ENCODE assay signal across 8 cellular contexts in the genomic region with DNA sequence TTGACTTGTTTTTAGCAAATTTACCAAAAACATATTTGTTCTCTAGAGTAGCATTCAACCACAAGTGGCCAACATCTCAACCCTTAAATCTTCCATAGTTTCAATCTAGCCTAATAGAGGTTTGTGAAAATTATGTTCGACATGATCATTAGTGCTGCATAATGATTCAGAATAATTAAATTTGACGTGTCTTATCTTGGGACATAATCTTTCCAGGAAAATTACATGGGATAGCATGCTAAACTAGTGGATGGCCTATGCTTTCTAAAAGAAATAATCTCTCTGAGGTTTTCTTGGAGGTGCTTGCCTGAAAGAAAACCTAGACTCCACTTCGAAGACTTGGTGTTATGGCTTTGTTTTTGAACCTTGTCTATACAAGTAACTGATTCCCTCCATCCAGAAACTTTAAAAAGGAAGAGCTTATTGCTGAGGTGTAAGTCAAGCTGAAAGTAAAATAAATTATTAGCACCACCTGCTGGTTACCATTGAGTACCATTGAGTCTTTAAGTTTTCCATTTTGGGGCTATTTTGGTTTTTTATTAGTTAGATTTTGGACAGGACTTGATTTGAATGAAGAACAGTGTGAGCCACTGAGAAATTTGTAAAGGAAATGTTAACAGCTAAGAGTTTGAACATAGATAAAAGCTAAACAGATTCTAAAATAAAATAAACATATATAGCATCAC. TPM values are rescaled to one million over a fixed set of nuclear protein-coding genes. Genes with fewer than 3 reads are reported as not detected.
DNase-seq lines count a peak whose midpoint lies in the region; ATAC-seq and TF ChIP-seq lines count a peak whose summit lies in the region.

No MANE protein-coding gene starts in this region.

- H3K9me3 Mint-ChIP-seq in stimulated activated naive CD8-positive, alpha-beta T cell treated with anti-CD3 and anti-CD28 coated beads, Interleukin-15, Interleukin-2, amounts not matched to agents 100 ng/mL and 50 ng/mL, for 24 hours = no peaks in the 10 kb centered on the region
- H3K9me3 Mint-ChIP-seq in chondrocyte (ENCODE audit: low read depth) = no peaks in the 10 kb centered on the region
- no peaks in the 10 kb centered on the region for H3K9me3 Mint-ChIP-seq in osteocyte (ENCODE audit: unreplicated experiment)

- no peak for DNase-seq in stimulated activated naive CD8-positive, alpha-beta T cell treated with anti-CD3 and anti-CD28 coated beads, Interleukin-15, Interleukin-2, amounts not matched to agents 100 U/mL and 50 U/mL, for 24 hours
- DNase-seq in NCI-H82 treated with DMSO at 0.1 percent for 48 hours (lab: John Stamatoyannopoulos, UW; ENCODE audit: unreplicated experiment) = peak; percentile 9
- DNase-seq in chondrocyte (ENCODE audit: low spot score) = no peak
- DNase-seq in osteocyte (ENCODE audit: extremely low spot score, unreplicated experiment) = no peak
- DNase-seq in cerebellar nuclear complex (lab: John Stamatoyannopoulos, UW) = no peak

- ATAC-seq in stimulated activated naive CD8-positive, alpha-beta T cell treated with anti-CD3 and anti-CD28 coated beads, Interleukin-15, Interleukin-2, amounts not matched to agents 100 U/mL and 50 U/mL, for 24 hours = no peak
- ATAC-seq in HG03342 (IDR thresholded peaks at IDR 0.05; ENCODE audit: unreplicated experiment) (no peak), esophagus mucosa (no peak)

- peak overlapping the region; percentile 52 for H3K27ac Mint-ChIP-seq in stimulated activated naive CD8-positive, alpha-beta T cell treated with anti-CD3 and anti-CD28 coated beads, Interleukin-15, Interleukin-2, amounts not matched to agents 100 ng/mL and 50 ng/mL, for 24 hours
- no peak overlapping the region for H3K27ac Mint-ChIP-seq in chondrocyte (ENCODE audit: unreplicated experiment)
- no peak overlapping the region for H3K27ac Mint-ChIP-seq in osteocyte (ENCODE audit: unreplicated experiment)

- peak; percentile 87 for TF ChIP-seq CTCF in chondrocyte (IDR thresholded peaks at IDR 0.05)
- TF ChIP-seq CTCF in osteocyte (IDR thresholded peaks at IDR 0.05) = peak; percentile 69

- H3K27me3 Mint-ChIP-seq in stimulated activated naive CD8-positive, alpha-beta T cell treated with anti-CD3 and anti-CD28 coated beads, Interleukin-15, Interleukin-2, amounts not matched to agents 100 ng/mL and 50 ng/mL, for 24 hours = no peaks in the 10 kb centered on the region
- H3K27me3 Mint-ChIP-seq in chondrocyte (ENCODE audit: low read depth) (no peaks in the 10 kb centered on the region), osteocyte (ENCODE audit: unreplicated experiment) (no peaks in the 10 kb centered on the region)

- no peak overlapping the region for H3K4me3 Mint-ChIP-seq in stimulated activated naive CD8-positive, alpha-beta T cell treated with anti-CD3 and anti-CD28 coated beads, Interleukin-15, Interleukin-2, amounts not matched to agents 100 ng/mL and 50 ng/mL, for 24 hours
- H3K4me3 Mint-ChIP-seq in chondrocyte (ENCODE audit: unreplicated experiment) (no peak overlapping the region), osteocyte (ENCODE audit: unreplicated experiment) (no peak overlapping the region)

- H3K36me3 Mint-ChIP-seq in stimulated activated naive CD8-positive, alpha-beta T cell treated with anti-CD3 and anti-CD28 coated beads, Interleukin-15, Interleukin-2, amounts not matched to agents 100 ng/mL and 50 ng/mL, for 24 hours (ENCODE audit: low read depth) = peaks cover 64% of the 10 kb centered on the region
- peaks cover 18% of the 10 kb centered on the region for H3K36me3 Mint-ChIP-seq in chondrocyte (ENCODE audit: low read depth)
- peaks cover 26% of the 10 kb centered on the region for H3K36me3 Mint-ChIP-seq in osteocyte (ENCODE audit: unreplicated experiment)

- H3K4me1 Mint-ChIP-seq in stimulated activated naive CD8-positive, alpha-beta T cell treated with anti-CD3 and anti-CD28 coated beads, Interleukin-15, Interleukin-2, amounts not matched to agents 100 ng/mL and 50 ng/mL, for 24 hours (ENCODE audit: low read depth) = peaks cover 9% of the 10 kb centered on the region
- peaks cover 33% of the 10 kb centered on the region for H3K4me1 Mint-ChIP-seq in chondrocyte (ENCODE audit: low read depth)
- peaks cover 3% of the 10 kb centered on the region for H3K4me1 Mint-ChIP-seq in osteocyte (ENCODE audit: unreplicated experiment)

RNA-seq across cellular contexts. Expression of gene COX7A2L, which starts 32.7 kb away (rescaled TPM):
- total RNA-seq in chondrocyte (79.5 to 105 TPM (median 102 TPM) in 3 replicates), osteocyte (103 and 114 TPM in 2 replicates), esophagus mucosa (79.1 TPM)
